ENCODE assay signal across 11 cellular contexts in genomic region chr1:165896277-165896676, GRCh38.
DNase-seq lines count a peak whose midpoint lies in the region; ATAC-seq, FAIRE-seq and TF ChIP-seq lines count a peak whose summit lies in the region.
"Had no signal": no experiment of that assay in that cellular context is flagged by ENCODE, and none has a peak within 500 bp of the region (broad histone marks: within the 10 kb centered on the region; RNA-seq: fewer than 3 reads in every experiment).

No MANE protein-coding gene starts in this region.

- FAIRE-seq in astrocyte (lab: Jason Lieb, UNC), result peak; percentile 66
- FAIRE-seq: colon, keratinocyte had no signal

- H3K4me1 ChIP-seq in astrocyte (ENCODE audit: insufficient read depth, low read length), result peaks cover 76% of the 10 kb centered on the region
- peaks cover 30% of the 10 kb centered on the region for H3K4me1 ChIP-seq in smooth muscle cell (ENCODE audit: low read depth)
- H3K4me1 ChIP-seq in spleen, result peaks cover 0 to 20% (median 14%) of the 10 kb centered on the region in 6 donors
- H3K4me1 ChIP-seq: prostate gland had no signal

- peak overlapping the region; percentile 86 for H3K9ac ChIP-seq in astrocyte (ENCODE audit: low read length)
- H3K9ac ChIP-seq in smooth muscle cell (ENCODE audit: low read depth), result peak overlapping the region; percentile 93

- peaks cover 44% of the 10 kb centered on the region for H3F3A ChIP-seq in smooth muscle cell (ENCODE audit: low read depth)

- no peaks in the 10 kb centered on the region for H3K27me3 Mint-ChIP-seq in astrocyte (ENCODE audit: low read depth, unreplicated experiment)

- ATAC-seq in HG02571 (IDR thresholded peaks at IDR 0.05; ENCODE audit: unreplicated experiment) (no peak), HG03342 (IDR thresholded peaks at IDR 0.05; ENCODE audit: unreplicated experiment) (no peak), GM21619 (IDR thresholded peaks at IDR 0.05; ENCODE audit: unreplicated experiment) (no peak)

- H2AFZ ChIP-seq in astrocyte (ENCODE audit: low read depth, low read length) (no peak overlapping the region), smooth muscle cell (ENCODE audit: low read depth) (no peak overlapping the region)

- DNase-seq in H4 (ENCODE audit: low spot score), result peak; percentile 73
- peak; percentile 97 for DNase-seq in astrocyte (ENCODE audit: low read depth)
- DNase-seq in glomerular visceral epithelial cell (ENCODE audit: extremely low spot score), result peak; percentile 71
- DNase-seq in smooth muscle cell (lab: John Stamatoyannopoulos, UW; ENCODE audit: unreplicated experiment), result no peak
- no peak for DNase-seq in spleen

- H3K27ac Mint-ChIP-seq in astrocyte (ENCODE audit: unreplicated experiment), result peak overlapping the region; percentile 98

- peaks cover 36% of the 10 kb centered on the region for H3K79me2 ChIP-seq in astrocyte (ENCODE audit: insufficient read depth, low read length)
- no peaks in the 10 kb centered on the region for H3K79me2 ChIP-seq in smooth muscle cell (ENCODE audit: low read depth)

- intact Hi-C loops in spleen (cut with DNase I; ENCODE audit: low total_unique reads), result no loop called here

- H3K4me1 Mint-ChIP-seq in astrocyte (ENCODE audit: low read depth, unreplicated experiment), result peaks cover 93% of the 10 kb centered on the region

- no peaks in the 10 kb centered on the region for H4K20me1 ChIP-seq in astrocyte (ENCODE audit: insufficient read depth, low read length)
- no peaks in the 10 kb centered on the region for H4K20me1 ChIP-seq in smooth muscle cell (ENCODE audit: low read depth)

- H3K4me2 ChIP-seq in astrocyte (ENCODE audit: low read length) (peak overlapping the region; percentile 61), smooth muscle cell (peak overlapping the region; percentile 67)

- H3K27me3 ChIP-seq in astrocyte (ENCODE audit: insufficient read depth, low read length) (no peaks in the 10 kb centered on the region), smooth muscle cell (ENCODE audit: low read depth) (no peaks in the 10 kb centered on the region), spleen (replicated peaks in 1 of 7) (no peaks in the 10 kb centered on the region)

- TF ChIP-seq CTCF in astrocyte (IDR thresholded peaks at IDR 0.05; ENCODE audit: insufficient read depth, low read depth, low read length), result no peak
- no peak for TF ChIP-seq CTCF in smooth muscle cell (IDR thresholded peaks at IDR 0.05; ENCODE audit: borderline replicate concordance, insufficient read depth, poor library complexity, severe bottlenecking)
- no peak for TF ChIP-seq CTCF in spleen (IDR thresholded peaks at IDR 0.05 in 8 of 11, conservative IDR thresholded peaks at IDR 0.05 in 3 of 11)

- H3K9me3 Mint-ChIP-seq in astrocyte (ENCODE audit: unreplicated experiment), result no peaks in the 10 kb centered on the region

- peaks cover 7% of the 10 kb centered on the region for H3K36me3 ChIP-seq in astrocyte (ENCODE audit: insufficient read depth, low read length)
- H3K36me3 ChIP-seq in smooth muscle cell (ENCODE audit: low read depth), result no peaks in the 10 kb centered on the region
- H3K36me3 ChIP-seq in spleen, result peaks cover 0 to 79% (median 15%) of the 10 kb centered on the region in 6 donors
- H3K36me3 ChIP-seq: prostate gland had no signal

- peak overlapping the region; percentile 98 for H3K27ac ChIP-seq in astrocyte (ENCODE audit: low read depth, low read length)
- H3K27ac ChIP-seq in smooth muscle cell (ENCODE audit: low read depth), result peak overlapping the region; percentile 98
- no peak overlapping the region for H3K27ac ChIP-seq in spleen
- H3K27ac ChIP-seq: prostate gland had no signal

- no peak overlapping the region for H3K4me3 Mint-ChIP-seq in astrocyte (ENCODE audit: unreplicated experiment)

- 38% methylated on average over 10 of the region's 10 CpGs for WGBS in smooth muscle cell (ENCODE audit: low lambda C conversion rate)
- 84 to 95% (median 91%) methylated on average over 3 to 10 of the region's 10 CpGs for WGBS in spleen, 5 donors

- no peak for TF ChIP-seq POLR2A in spleen (IDR thresholded peaks at IDR 0.05)

- H3K9me3 ChIP-seq in astrocyte (ENCODE audit: insufficient read depth, low read depth, low read length), result no peaks in the 10 kb centered on the region
- H3K9me3 ChIP-seq in smooth muscle cell (replicated peaks; ENCODE audit: low read depth), result no peaks in the 10 kb centered on the region
- H3K9me3 ChIP-seq in spleen, result no peaks in the 10 kb centered on the region
- H3K9me3 ChIP-seq: prostate gland had no signal

- H3K36me3 Mint-ChIP-seq in astrocyte (ENCODE audit: low read depth, unreplicated experiment), result peaks cover 38% of the 10 kb centered on the region

- no peak overlapping the region for H3K4me3 ChIP-seq in astrocyte (ENCODE audit: insufficient read depth, low read depth, low read length)
- H3K4me3 ChIP-seq in smooth muscle cell, result no peak overlapping the region
- no peak overlapping the region for H3K4me3 ChIP-seq in spleen
- H3K4me3 ChIP-seq: prostate gland had no signal

Comparison
In these comparisons a context has a peak if more than half of its experiments do, and no peak if none do; other contexts are left out.
1. DNase-seq: peak in H4 (single experiment), astrocyte (single experiment) and glomerular visceral epithelial cell (single experiment); none in smooth muscle cell (single experiment) and spleen (single experiment).
2. H3K27ac ChIP-seq: peak in astrocyte (single experiment) and smooth muscle cell (single experiment); none in spleen (0 of 8).